ENCODE assay signal across 8 cellular contexts in the genomic region with DNA sequence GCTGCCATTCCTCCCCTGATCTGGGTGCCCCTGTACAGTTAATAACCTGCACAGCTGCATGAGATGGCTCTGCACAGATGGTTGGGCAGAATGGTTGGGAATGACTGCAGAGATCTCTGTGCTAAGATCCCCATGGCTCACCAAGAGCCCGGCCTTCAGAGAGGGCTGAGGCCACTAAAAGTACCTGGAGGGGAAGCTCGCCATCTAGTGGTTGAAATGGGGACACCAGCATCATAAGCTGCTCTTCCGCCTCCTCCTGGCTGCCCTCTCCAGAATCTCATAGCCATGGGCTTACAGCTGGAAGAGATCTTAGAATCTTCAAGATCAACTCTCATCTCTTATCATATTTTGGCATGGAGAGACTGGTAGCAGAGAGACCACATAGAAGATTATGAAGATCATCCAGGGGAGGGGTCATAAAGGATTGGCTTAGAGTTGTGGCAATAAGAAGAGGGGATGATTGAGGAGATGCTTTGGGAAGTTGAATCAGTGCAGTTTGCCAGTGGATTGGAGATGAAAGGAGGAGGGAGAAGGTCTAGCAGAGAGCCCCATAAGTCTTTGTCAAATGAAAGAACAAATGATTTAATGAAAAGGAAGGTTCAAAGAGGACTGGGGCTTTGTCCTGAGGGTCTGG. TPM values are rescaled to one million over a fixed set of nuclear protein-coding genes. Genes with fewer than 3 reads are reported as not detected.
DNase-seq lines count a peak whose midpoint lies in the region; ATAC-seq and TF ChIP-seq lines count a peak whose summit lies in the region.

No MANE protein-coding gene starts in this region.

- H3K27me3 ChIP-seq in Peyer's patch (no peaks in the 10 kb centered on the region), transverse colon (no peaks in the 10 kb centered on the region)

- intact Hi-C loops in activated T-helper 1 cell treated with anti-CD3 and anti-CD28 coated beads, Interleukin-12 subunit alpha, Interleukin-12 subunit beta, Interleukin-2, Interleukin-4 antibody, amounts not matched to agents 30 ng/mL and 10 ng/mL and 1 ng/mL, durations not matched to agents 14 hours and 24 hours and 36 hours (cut with micrococcal nuclease), result loop anchor here (1.0 kb wide), 2 partner anchors 68 to 131 kb away; no protein-coding TSS in a partner anchor
- intact Hi-C loops in transverse colon (cut with DNase I; ENCODE audit: low total_unique reads), result loop anchor here (5.0 kb wide), 1 partner anchor 131 kb away; no protein-coding TSS in a partner anchor

- TF ChIP-seq EP300 in Ishikawa (IDR thresholded peaks at IDR 0.05; ENCODE audit: borderline replicate concordance), result no peak
- no peak for TF ChIP-seq EP300 in transverse colon (IDR thresholded peaks at IDR 0.05; ENCODE audit: low read depth)

- no peaks in the 10 kb centered on the region for H3K4me1 Mint-ChIP-seq in activated T-helper 1 cell treated with anti-CD3 and anti-CD28 coated beads, Interleukin-12 subunit alpha, Interleukin-12 subunit beta, Interleukin-2, Interleukin-4 antibody, amounts not matched to agents 30 ng/mL and 10 ng/mL and 1 ng/mL, durations not matched to agents 14 hours and 24 hours and 36 hours (ENCODE audit: low read depth)

- H3K9me3 ChIP-seq in Peyer's patch (no peaks in the 10 kb centered on the region), transverse colon (no peaks in the 10 kb centered on the region)

- no peaks in the 10 kb centered on the region for H3K36me3 ChIP-seq in Peyer's patch
- no peaks in the 10 kb centered on the region for H3K36me3 ChIP-seq in transverse colon

- peak; percentile 36 to 95 (median 90) for TF ChIP-seq CTCF in Peyer's patch (IDR thresholded peaks at IDR 0.05)
- TF ChIP-seq CTCF in foreskin fibroblast (IDR thresholded peaks at IDR 0.05; ENCODE audit: low read depth, low read length), result no peak
- peak in 1 of 3 donors; percentile 45 for TF ChIP-seq CTCF in omental fat pad (IDR thresholded peaks at IDR 0.05)
- peak; percentile 81 to 90 (median 88) for TF ChIP-seq CTCF in transverse colon (IDR thresholded peaks at IDR 0.05)

- no peak for ATAC-seq in omental fat pad (ENCODE audit: low FRiP score)

- TF ChIP-seq RAD21 in Ishikawa (IDR thresholded peaks at IDR 0.05; ENCODE audit: low read depth), result peak; percentile 81

- H3K27ac Mint-ChIP-seq in activated T-helper 1 cell treated with anti-CD3 and anti-CD28 coated beads, Interleukin-12 subunit alpha, Interleukin-12 subunit beta, Interleukin-2, Interleukin-4 antibody, amounts not matched to agents 30 ng/mL and 10 ng/mL and 1 ng/mL, durations not matched to agents 14 hours and 24 hours and 36 hours, result peak overlapping the region; percentile 7

- no peak for TF ChIP-seq POLR2A in Peyer's patch (IDR thresholded peaks at IDR 0.05)
- no peak for TF ChIP-seq POLR2A in transverse colon (IDR thresholded peaks at IDR 0.05)

- no peak overlapping the region for H3K4me3 Mint-ChIP-seq in activated T-helper 1 cell treated with anti-CD3 and anti-CD28 coated beads, Interleukin-12 subunit alpha, Interleukin-12 subunit beta, Interleukin-2, Interleukin-4 antibody, amounts not matched to agents 30 ng/mL and 10 ng/mL and 1 ng/mL, durations not matched to agents 14 hours and 24 hours and 36 hours

- H3K4me3 ChIP-seq in Peyer's patch (no peak overlapping the region), foreskin fibroblast (ENCODE audit: low read depth in 1 of 2, low read length in 2 of 2) (no peak overlapping the region), transverse colon (no peak overlapping the region)

- DNase-seq in activated gamma-delta T cell treated with Interleukin-2 at 50 U/mL for 16 hours (peak; percentile 60), activated gamma-delta T cell (lab: John Stamatoyannopoulos, UW) (no peak), Peyer's patch (peak; percentile 52 to 89 (median 70)), foreskin fibroblast (peak; percentile 68 to 88), omental fat pad (ENCODE audit: low spot score) (peak; percentile 65), transverse colon (peak; percentile 81)
- DNase-seq in activated T-helper 1 cell treated with anti-CD3 and anti-CD28 coated beads, Interleukin-12 subunit alpha, Interleukin-12 subunit beta, Interleukin-2, Interleukin-4 antibody, amounts not matched to agents 30 ng/mL and 10 ng/mL and 1 ng/mL, durations not matched to agents 14 hours and 24 hours and 36 hours (ENCODE audit: low spot score), result peak; percentile 46

- 10% methylated on average over 3 of the region's 3 CpGs; no CpG with 5 or more reads in 1 of the 2 donors for WGBS in transverse colon (ENCODE audit: low coverage in 1 of 2), 2 donors

- peaks cover 26% of the 10 kb centered on the region for H3K27me3 Mint-ChIP-seq in activated T-helper 1 cell treated with anti-CD3 and anti-CD28 coated beads, Interleukin-12 subunit alpha, Interleukin-12 subunit beta, Interleukin-2, Interleukin-4 antibody, amounts not matched to agents 30 ng/mL and 10 ng/mL and 1 ng/mL, durations not matched to agents 14 hours and 24 hours and 36 hours (ENCODE audit: insufficient read depth)

- H3K36me3 Mint-ChIP-seq in activated T-helper 1 cell treated with anti-CD3 and anti-CD28 coated beads, Interleukin-12 subunit alpha, Interleukin-12 subunit beta, Interleukin-2, Interleukin-4 antibody, amounts not matched to agents 30 ng/mL and 10 ng/mL and 1 ng/mL, durations not matched to agents 14 hours and 24 hours and 36 hours (ENCODE audit: low read depth), result no peaks in the 10 kb centered on the region

- no peaks in the 10 kb centered on the region for H3K9me3 Mint-ChIP-seq in activated T-helper 1 cell treated with anti-CD3 and anti-CD28 coated beads, Interleukin-12 subunit alpha, Interleukin-12 subunit beta, Interleukin-2, Interleukin-4 antibody, amounts not matched to agents 30 ng/mL and 10 ng/mL and 1 ng/mL, durations not matched to agents 14 hours and 24 hours and 36 hours

- H3K27ac ChIP-seq in Peyer's patch, result no peak overlapping the region
- H3K27ac ChIP-seq in transverse colon, result peak overlapping the region in 2 of 4 donors; percentile 19 to 23

- peaks cover 0 to 15% (median 0%) of the 10 kb centered on the region in 4 donors for H3K4me1 ChIP-seq in Peyer's patch
- peaks cover 0 to 26% (median 14%) of the 10 kb centered on the region in 4 donors for H3K4me1 ChIP-seq in transverse colon

- in situ Hi-C loops in transverse colon (cut with MboI; ENCODE audit: low pct_ligation_motif_present in 1 of 4, low pct_unique_long_range_greater_than_20kb in 1 of 4, low sequenced_read_pairs in 3 of 4), result loop anchor here in 1 of 4 donors (5.0 to 10.0 kb wide), 2 partner anchors 68 to 131 kb away; no protein-coding TSS in a partner anchor

TF ChIP-seq in Ishikawa, 13 proteins besides CTCF, POLR2A, EP300 and RAD21:
- no peak for TF ChIP-seq ZBTB7A (IDR thresholded peaks at IDR 0.05; ENCODE audit: low read depth)

RNA-seq across cellular contexts. Expression of a gene that starts 22.0 kb away (rescaled TPM):
- 1 to 10 TPM; 1.4 to 3.1 (median 2.2) TPM for total RNA-seq in Peyer's patch
- 1.2 and 1.7 TPM in 2 replicates for total RNA-seq in activated T-helper 1 cell treated with anti-CD3 and anti-CD28 coated beads, Interleukin-12 subunit alpha, Interleukin-12 subunit beta, Interleukin-2, Interleukin-4 antibody, amounts not matched to agents 30 ng/mL and 10 ng/mL and 1 ng/mL, durations not matched to agents 14 hours and 24 hours and 36 hours
- total RNA-seq in omental fat pad, result 1 to 10 TPM; 2.9 to 6.1 (median 4.4) TPM
- total RNA-seq in transverse colon, result 1 to 10 TPM in 3 of 4 donors, not detected in 1; 1.3 to 9.4 (median 1.5) TPM

RNA-seq across cellular contexts. Expression of a gene that starts 33.1 kb away (rescaled TPM):
- total RNA-seq in Peyer's patch, result 100 to 1,000 TPM; 102 to 122 (median 107) TPM
- 25.7 and 26.0 TPM in 2 replicates for total RNA-seq in activated T-helper 1 cell treated with anti-CD3 and anti-CD28 coated beads, Interleukin-12 subunit alpha, Interleukin-12 subunit beta, Interleukin-2, Interleukin-4 antibody, amounts not matched to agents 30 ng/mL and 10 ng/mL and 1 ng/mL, durations not matched to agents 14 hours and 24 hours and 36 hours
- 100 to 1,000 TPM in 1 of 4 donors, 10 to 100 TPM in 3; 69.8 to 137 (median 75.2) TPM for total RNA-seq in omental fat pad
- total RNA-seq in transverse colon, result 100 to 1,000 TPM in 2 of 4 donors, 10 to 100 TPM in 2; 75.9 to 116 (median 94.3) TPM
